18 cellular contexts compared by ENCODE assay signal in the genomic region with DNA sequence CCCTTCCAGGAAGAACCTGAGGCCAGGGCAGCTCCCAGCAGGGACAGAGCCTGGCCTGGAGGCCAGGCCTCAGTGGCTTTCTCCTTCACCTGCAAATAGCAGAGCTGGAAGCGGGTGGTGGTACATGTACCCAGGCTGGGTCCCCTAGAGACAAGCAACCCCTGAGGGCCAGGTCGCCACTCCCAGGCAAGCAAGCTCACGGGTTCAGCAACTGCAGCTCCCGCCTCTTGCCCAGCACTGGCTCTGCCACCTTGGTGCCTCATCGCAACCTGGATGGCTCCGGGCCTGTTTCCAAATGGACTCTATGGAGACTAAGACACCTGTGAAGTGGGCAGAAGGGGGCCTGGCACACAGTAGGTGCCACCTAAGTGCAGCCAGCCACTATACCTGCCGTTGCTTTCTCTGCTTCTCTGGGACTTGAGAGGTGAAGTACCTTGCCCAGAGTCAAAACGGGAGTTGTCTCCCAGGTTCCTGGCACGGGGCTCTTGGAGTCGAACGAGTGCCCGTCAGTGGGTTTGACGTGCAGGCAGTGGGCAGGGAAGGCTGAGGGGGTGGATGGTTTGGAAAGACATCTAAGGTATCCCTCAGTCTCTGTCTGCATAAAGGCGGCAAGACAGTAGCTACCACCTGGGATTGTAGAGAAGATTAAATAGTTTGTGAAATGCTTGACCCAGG. TPM values are rescaled to one million over a fixed set of nuclear protein-coding genes. Genes with fewer than 3 reads are reported as not detected.
A peak's percentile ranks its signal among the peaks of the same experiment; 100 is the strongest.
DNase-seq lines count a peak whose midpoint lies in the region; ATAC-seq, FAIRE-seq and TF ChIP-seq lines count a peak whose summit lies in the region.
"Had no signal": no experiment of that assay in that cellular context is flagged by ENCODE, and none has a peak within 500 bp of the region (broad histone marks: within the 10 kb centered on the region; RNA-seq: fewer than 3 reads in every experiment).

No MANE protein-coding gene starts in this region.

- H3K9me3 Mint-ChIP-seq in osteocyte (ENCODE audit: unreplicated experiment), result no peaks in the 10 kb centered on the region

- no peak overlapping the region for H2BK120ac ChIP-seq in H1 (replicated peaks; ENCODE audit: low read depth, low read length)

- H2BK5ac ChIP-seq in H1 (ENCODE audit: low read depth, low read length), result no peak overlapping the region

- no peaks in the 10 kb centered on the region for H3K9me2 ChIP-seq in MM.1S (replicated peaks; ENCODE audit: insufficient read depth, low read length)

- H3K27ac ChIP-seq in MM.1S (ENCODE audit: low read length), result no peak overlapping the region
- H3K27ac ChIP-seq in H1 (ENCODE audit: low read depth, low read length), result no peak overlapping the region
- H3K27ac ChIP-seq in smooth muscle cell (ENCODE audit: low read depth), result no peak overlapping the region

- peak overlapping the region; percentile 31 for H4K8ac ChIP-seq in H1 (ENCODE audit: extremely low read depth, insufficient read depth, low read length)

- TF ChIP-seq RAD21 in H1 (IDR thresholded peaks at IDR 0.05 in 1 of 2, conservative IDR thresholded peaks at IDR 0.05 in 1 of 2; ENCODE audit: low read depth in 2 of 2, low read length in 2 of 2), result no peak

- H3K9me3 ChIP-seq in MM.1S (replicated peaks; ENCODE audit: insufficient read depth, low read length) (no peaks in the 10 kb centered on the region), H1 (ENCODE audit: insufficient read depth in 2 of 2, low read depth in 1 of 2, low read length in 1 of 2) (peaks cover 0 to 13% of the 10 kb centered on the region in 2 experiments; a peak in 1 of 4 replicates), smooth muscle cell (replicated peaks; ENCODE audit: low read depth) (no peaks in the 10 kb centered on the region)

- no peaks in the 10 kb centered on the region for H3K79me2 ChIP-seq in MM.1S (ENCODE audit: low read length)
- peaks cover 0 to 7% of the 10 kb centered on the region in 2 experiments; a peak in 3 of 4 replicates for H3K79me2 ChIP-seq in H1 (ENCODE audit: control insufficient read depth in 1 of 2, insufficient read depth in 2 of 2, low read length in 2 of 2)
- no peaks in the 10 kb centered on the region for H3K79me2 ChIP-seq in smooth muscle cell (ENCODE audit: low read depth)

- no peak overlapping the region for H3K56ac ChIP-seq in H1 (replicated peaks; ENCODE audit: insufficient read length, low read depth, low read length)

- TF ChIP-seq CTCF in MM.1S (IDR thresholded peaks at IDR 0.05; ENCODE audit: low read length) (no peak), H1 (IDR thresholded peaks at IDR 0.05; ENCODE audit: control extremely low read depth in 1 of 3, insufficient read depth in 1 of 3, low read depth in 1 of 3, low read length in 3 of 3) (no peak), osteocyte (IDR thresholded peaks at IDR 0.05) (no peak), smooth muscle cell (IDR thresholded peaks at IDR 0.05; ENCODE audit: borderline replicate concordance, insufficient read depth, poor library complexity, severe bottlenecking) (no peak)

- no peak overlapping the region for H2BK20ac ChIP-seq in H1 (ENCODE audit: low read length)

- H3K14ac ChIP-seq in H1 (ENCODE audit: insufficient read length), result no peak overlapping the region

- no peak overlapping the region; the same call in 1 of the 2 replicates for H2BK12ac ChIP-seq in H1 (ENCODE audit: low read depth, low read length)

- ATAC-seq in HG02970 (IDR thresholded peaks at IDR 0.05; ENCODE audit: low FRiP score, unreplicated experiment), result no peak

- no peak for FAIRE-seq in H1 (lab: Jason Lieb, UNC)

- H3K4me3 ChIP-seq in MM.1S (ENCODE audit: low read length), result no peak overlapping the region
- H3K4me3 ChIP-seq in H1 (ENCODE audit: extremely low read depth in 1 of 4, insufficient read depth in 2 of 4, low read depth in 3 of 4, low read length in 4 of 4), result no peak overlapping the region
- no peak overlapping the region for H3K4me3 ChIP-seq in smooth muscle cell

- H2AK5ac ChIP-seq in H1 (ENCODE audit: low read depth, low read length), result 0 out of 2 replicates have a peak overlapping the region, but pooled peaks have one; percentile 76

- POLR2A ChIA-PET in H1 (lab: Charles Lee; ENCODE audit: partially characterized antibody), result interaction anchor here (0.8 to 5.6 kb wide), 8 partner anchors 8 to 239 kb away, joined by 3 to 38 read pairs (median 8); partner anchors contain the start of gene MIER2

- H3K23ac ChIP-seq in H1 (ENCODE audit: insufficient read length), result no peak overlapping the region

- peaks cover 2% of the 10 kb centered on the region; the same call in 1 of the 2 replicates for H3K23me2 ChIP-seq in H1 (ENCODE audit: low read depth, low read length)

- H3K36me3 ChIP-seq in MM.1S (replicated peaks; ENCODE audit: insufficient read depth, low read length), result no peaks in the 10 kb centered on the region
- H3K36me3 ChIP-seq in H1 (ENCODE audit: control insufficient read depth in 2 of 4, insufficient read depth in 4 of 4, low read length in 3 of 4), result no peaks in the 10 kb centered on the region
- no peaks in the 10 kb centered on the region for H3K36me3 ChIP-seq in smooth muscle cell (ENCODE audit: low read depth)

- TF ChIP-seq POLR2A in H1 (IDR thresholded peaks at IDR 0.05; ENCODE audit: control extremely low read depth in 1 of 2, low read depth in 2 of 2, low read length in 2 of 2), result no peak

- H3K4me1 ChIP-seq in MM.1S (ENCODE audit: low read length) (no peaks in the 10 kb centered on the region), H1 (replicated peaks in 1 of 4; ENCODE audit: control insufficient read depth in 3 of 4, insufficient read depth in 4 of 4, low read length in 3 of 4) (peaks cover 3 to 22% (median 19%) of the 10 kb centered on the region in 4 experiments), smooth muscle cell (ENCODE audit: low read depth) (peaks cover 13% of the 10 kb centered on the region)

- no peaks in the 10 kb centered on the region for H3K79me1 ChIP-seq in H1 (ENCODE audit: low read depth, low read length)

- H3K27ac Mint-ChIP-seq in osteocyte (ENCODE audit: unreplicated experiment), result no peak overlapping the region

- no peaks in the 10 kb centered on the region for H3K36me3 Mint-ChIP-seq in osteocyte (ENCODE audit: unreplicated experiment)

- DNase-seq in D341Med (ENCODE audit: low spot score) (peak; percentile 36), MM.1S (peak; percentile 3), H1 (ENCODE audit: low read depth in 1 of 2, low spot score in 2 of 2) (no peak), osteocyte (ENCODE audit: extremely low spot score, unreplicated experiment) (no peak), smooth muscle cell (lab: John Stamatoyannopoulos, UW; ENCODE audit: unreplicated experiment) (no peak), SW480 (ENCODE audit: low spot score) (no peak)
- DNase-seq: ACHN; AML-193; Calu3; DMS79 treated with DMSO at 0.1 percent for 48 hours; KBM-7; NCI-H1048; NCI-H2107; NCI-H446; NK-92 treated with Interleukin-12 subunit alpha and Interleukin-12 subunit beta, amount 100 ng/mL, for 24 hours; SW 1271 had no signal

- no peaks in the 10 kb centered on the region for H4K20me1 ChIP-seq in MM.1S (ENCODE audit: insufficient read depth, low read length)
- no peaks in the 10 kb centered on the region for H4K20me1 ChIP-seq in H1 (replicated peaks in 1 of 2; ENCODE audit: control insufficient read depth in 1 of 2, insufficient read depth in 2 of 2, low read length in 2 of 2)
- no peaks in the 10 kb centered on the region for H4K20me1 ChIP-seq in smooth muscle cell (ENCODE audit: low read depth)

- CTCF ChIA-PET in H1 (lab: Charles Lee; ENCODE audit: partially characterized antibody), result interaction anchor here (0.8 to 1.4 kb wide), 7 partner anchors 11 to 217 kb away, joined by 3 to 4 read pairs (median 3); no protein-coding TSS in a partner anchor

- H3K27me3 Mint-ChIP-seq in osteocyte (ENCODE audit: unreplicated experiment), result peaks cover 24% of the 10 kb centered on the region

- H2AFZ ChIP-seq in MM.1S (ENCODE audit: low read length), result no peak overlapping the region
- no peak overlapping the region for H2AFZ ChIP-seq in H1 (ENCODE audit: low read length)
- H2AFZ ChIP-seq in smooth muscle cell (ENCODE audit: low read depth), result no peak overlapping the region

- peak overlapping the region; percentile 16; the same call in 1 of the 2 replicates for H2BK15ac ChIP-seq in H1 (ENCODE audit: low read length)

- no peaks in the 10 kb centered on the region for H3F3A ChIP-seq in MM.1S (ENCODE audit: insufficient read depth, low read length)
- H3F3A ChIP-seq in smooth muscle cell (ENCODE audit: low read depth), result no peaks in the 10 kb centered on the region

- H4K5ac ChIP-seq in H1 (ENCODE audit: insufficient read length, low read depth, low read length), result no peak overlapping the region

- no peak overlapping the region for H3K4me2 ChIP-seq in MM.1S (ENCODE audit: low read depth, low read length)
- no peak overlapping the region; a peak in 1 of 4 replicates for H3K4me2 ChIP-seq in H1 (ENCODE audit: insufficient read depth in 1 of 2, low read depth in 2 of 2, low read length in 2 of 2)
- H3K4me2 ChIP-seq in smooth muscle cell, result no peak overlapping the region

- 85% methylated on average over 13 of the region's 14 CpGs; no CpG with 5 or more reads in 1 of the 2 experiments for WGBS in H1 (ENCODE audit: extremely low coverage in 1 of 2, insufficient coverage in 1 of 2, insufficient read length in 1 of 2, insufficient replicate concordance in 2 of 2, low coverage in 1 of 2, low lambda C conversion rate in 2 of 2, missing lambda C conversion rate in 1 of 2), 2 experiments
- WGBS in smooth muscle cell (ENCODE audit: low lambda C conversion rate), result 76% methylated on average over 14 of the region's 14 CpGs

- H3K4me1 Mint-ChIP-seq in osteocyte (ENCODE audit: unreplicated experiment), result peaks cover 18% of the 10 kb centered on the region

- no peak overlapping the region for H4K91ac ChIP-seq in H1 (replicated peaks; ENCODE audit: insufficient read length, low read length)

- H3K9ac ChIP-seq in MM.1S (ENCODE audit: low read length), result no peak overlapping the region
- no peak overlapping the region for H3K9ac ChIP-seq in H1 (replicated peaks in 1 of 4; ENCODE audit: extremely low read depth in 1 of 4, low read depth in 3 of 4, low read length in 3 of 4)
- H3K9ac ChIP-seq in smooth muscle cell (ENCODE audit: low read depth), result no peak overlapping the region

- no peak overlapping the region for H3K4ac ChIP-seq in H1 (replicated peaks; ENCODE audit: insufficient read length, low read depth, low read length)

- H3K18ac ChIP-seq in H1 (ENCODE audit: extremely low read depth, low read length), result no peak overlapping the region

- H3K27me3 ChIP-seq in MM.1S (replicated peaks; ENCODE audit: insufficient read depth, low read length) (peaks cover 79% of the 10 kb centered on the region), H1 (replicated peaks in 1 of 4; ENCODE audit: control insufficient read depth in 3 of 4, extremely low read depth in 1 of 4, insufficient read depth in 3 of 4, low read length in 3 of 4) (peaks cover 0 to 16% (median 8%) of the 10 kb centered on the region in 4 experiments; a peak in 3 of 7 replicates), smooth muscle cell (ENCODE audit: low read depth) (peaks cover 50% of the 10 kb centered on the region)

- no peak for TF ChIP-seq EP300 in H1 (IDR thresholded peaks at IDR 0.05; ENCODE audit: borderline replicate concordance in 1 of 2, low read depth in 2 of 2, low read length in 2 of 2)

- peak overlapping the region; percentile 6 for H3K4me3 Mint-ChIP-seq in osteocyte (ENCODE audit: unreplicated experiment)

RNA-seq across cellular contexts. Expression of gene PLPP2, which starts 2.4 kb away (rescaled TPM):
- total RNA-seq in H1 (2021; fragmentation: NEBNext Ultra II Directional; extraction: Animal tissue kit (Norgen Biotek cat#: 25700)), result 98.6 and 101 TPM in 2 replicates
- polyA plus RNA-seq in H1 (2011; rRNA removed), result 195 and 326 TPM in 2 replicates
- 162 TPM for polyA plus RNA-seq in H1 (2011; cell fraction: cytosol; rRNA removed)
- polyA plus RNA-seq in H1 (2011; cell fraction: nucleus; rRNA removed), result 254 TPM
- polyA plus RNA-seq in H1 (2012, experiment 1 of 2), result 91.4 to 160 TPM (median 142 TPM) in 4 replicates
- 177 TPM for polyA plus RNA-seq in H1 (2012, experiment 2 of 2)
- polyA plus RNA-seq in H1 (2013, experiment 1 of 2), result 85.7 TPM
- polyA plus RNA-seq in H1 (2013, experiment 2 of 2), result 84.2 TPM
- 63.2 and 112 TPM in 2 replicates for polyA minus RNA-seq in H1 (2011; rRNA and poly(A)+ RNA removed)
- polyA minus RNA-seq in H1 (2011; cell fraction: cytosol; rRNA and poly(A)+ RNA removed), result 56.9 TPM
- polyA minus RNA-seq in H1 (2011; cell fraction: nucleus; rRNA and poly(A)+ RNA removed), result 43.8 TPM
- 1.5 and 1.9 TPM in 2 replicates for total RNA-seq in osteocyte
- 6.0 and 6.2 TPM in 2 replicates for total RNA-seq in smooth muscle cell
- polyA plus RNA-seq in smooth muscle cell, result 4.8 and 15.1 TPM in 2 replicates
- total RNA-seq: G401 had no signal

RNA-seq across cellular contexts. Expression of gene MIER2, which starts 51.0 kb away (rescaled TPM):
- 45.7 and 48.3 TPM in 2 replicates for total RNA-seq in H1 (2021; fragmentation: NEBNext Ultra II Directional; extraction: Animal tissue kit (Norgen Biotek cat#: 25700))
- polyA plus RNA-seq in H1 (2011; rRNA removed) (30.3 and 53.1 TPM in 2 replicates), smooth muscle cell (79.5 and 79.7 TPM in 2 replicates)
- 23.4 TPM for polyA plus RNA-seq in H1 (2011; cell fraction: cytosol; rRNA removed)
- polyA plus RNA-seq in H1 (2011; cell fraction: nucleus; rRNA removed), result 73.3 TPM
- polyA plus RNA-seq in H1 (2012, experiment 1 of 2), result 44.7 to 62.6 TPM (median 54.6 TPM) in 4 replicates
- 23.4 TPM for polyA plus RNA-seq in H1 (2012, experiment 2 of 2)
- 29.9 TPM for polyA plus RNA-seq in H1 (2013, experiment 1 of 2)
- polyA plus RNA-seq in H1 (2013, experiment 2 of 2), result 30.9 TPM
- polyA minus RNA-seq in H1 (2011; rRNA and poly(A)+ RNA removed), result 72.4 and 80.0 TPM in 2 replicates
- polyA minus RNA-seq in H1 (2011; cell fraction: cytosol; rRNA and poly(A)+ RNA removed), result 28.2 TPM
- 54.0 TPM for polyA minus RNA-seq in H1 (2011; cell fraction: nucleus; rRNA and poly(A)+ RNA removed)
- total RNA-seq in osteocyte (31.6 and 35.9 TPM in 2 replicates), smooth muscle cell (12.7 and 16.3 TPM in 2 replicates)

Comparison
In these comparisons a context has a peak if more than half of its experiments do, and no peak if none do; other contexts are left out.
1. DNase-seq: peak in D341Med (single experiment) and MM.1S (single experiment); none in H1 (0 of 2), osteocyte (single experiment), smooth muscle cell (single experiment) and SW480 (single experiment).
2. RNA of gene PLPP2, which starts 2.4 kb away (total RNA-seq): 98.6 to 101 TPM in H1; 6.0 to 6.2 TPM in smooth muscle cell and 1.5 to 1.9 TPM in osteocyte; every median in the first group is over 10 times any median in the second.